Comparison of ENCODE assay signal across 1 cellular context in the genomic region with DNA sequence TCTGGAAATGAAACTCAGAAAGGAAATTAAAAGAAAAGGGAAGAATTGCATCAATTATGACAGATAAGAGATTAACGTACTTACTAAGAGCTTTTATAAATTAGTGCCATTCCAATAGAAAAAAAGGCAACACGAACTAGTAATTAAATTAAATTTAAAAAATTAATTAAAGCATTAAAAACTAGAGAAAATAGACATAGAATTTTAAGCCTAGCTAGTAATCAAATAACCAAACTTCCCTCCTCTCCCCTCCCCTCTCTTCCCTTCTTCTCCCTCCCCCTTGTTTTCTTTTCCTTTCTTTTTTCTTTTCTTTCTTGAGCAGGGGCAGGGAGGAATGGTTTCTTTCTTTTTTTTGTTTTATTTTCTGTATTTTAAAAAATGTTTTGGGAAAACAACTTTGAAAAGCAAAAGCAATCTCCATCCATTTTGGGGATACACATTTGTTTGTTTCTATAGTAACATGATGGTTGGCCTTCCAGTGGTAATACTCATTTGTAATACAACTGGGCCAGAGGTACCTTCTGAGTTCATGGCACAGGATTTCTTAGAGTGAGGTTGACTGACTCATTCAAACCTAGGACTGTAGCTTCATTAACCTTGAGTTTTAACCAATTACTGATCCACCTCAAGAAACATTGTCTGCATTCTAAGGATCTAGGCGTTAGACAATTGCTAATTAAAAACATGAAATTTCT.
TF ChIP-seq lines count a peak whose summit lies in the region.

No MANE protein-coding gene starts in this region.

TF ChIP-seq in GM12878, 131 proteins besides CTCF, POLR2A, EP300 and RAD21 (continued from another document):
- TF ChIP-seq, protein P1, sequence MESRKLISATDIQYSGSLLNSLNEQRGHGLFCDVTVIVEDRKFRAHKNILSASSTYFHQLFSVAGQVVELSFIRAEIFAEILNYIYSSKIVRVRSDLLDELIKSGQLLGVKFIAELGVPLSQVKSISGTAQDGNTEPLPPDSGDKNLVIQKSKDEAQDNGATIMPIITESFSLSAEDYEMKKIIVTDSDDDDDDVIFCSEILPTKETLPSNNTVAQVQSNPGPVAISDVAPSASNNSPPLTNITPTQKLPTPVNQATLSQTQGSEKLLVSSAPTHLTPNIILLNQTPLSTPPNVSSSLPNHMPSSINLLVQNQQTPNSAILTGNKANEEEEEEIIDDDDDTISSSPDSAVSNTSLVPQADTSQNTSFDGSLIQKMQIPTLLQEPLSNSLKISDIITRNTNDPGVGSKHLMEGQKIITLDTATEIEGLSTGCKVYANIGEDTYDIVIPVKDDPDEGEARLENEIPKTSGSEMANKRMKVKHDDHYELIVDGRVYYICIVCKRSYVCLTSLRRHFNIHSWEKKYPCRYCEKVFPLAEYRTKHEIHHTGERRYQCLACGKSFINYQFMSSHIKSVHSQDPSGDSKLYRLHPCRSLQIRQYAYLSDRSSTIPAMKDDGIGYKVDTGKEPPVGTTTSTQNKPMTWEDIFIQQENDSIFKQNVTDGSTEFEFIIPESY (IDR thresholded peaks at IDR 0.05): no peak
- no peak for TF ChIP-seq EGR1 (IDR thresholded peaks at IDR 0.05; ENCODE audit: borderline replicate concordance in 1 of 2, low read depth in 2 of 2, low read length in 2 of 2)
- no peak for TF ChIP-seq NBN (IDR thresholded peaks at IDR 0.05)
- TF ChIP-seq FOXM1 (IDR thresholded peaks at IDR 0.05; ENCODE audit: low read depth, low read length): no peak
